Comparison of ENCODE assay signal across 21 cellular contexts in genomic region chr12:109600481-109600880, GRCh38.
DNase-seq lines count a peak whose midpoint lies in the region; ATAC-seq and TF ChIP-seq lines count a peak whose summit lies in the region.
"Had no signal": no experiment of that assay in that cellular context is flagged by ENCODE, and none has a peak within 500 bp of the region (broad histone marks: within the 10 kb centered on the region; RNA-seq: fewer than 3 reads in every experiment).

No MANE protein-coding gene starts in this region.

- peak overlapping the region; percentile 42 for H3K27ac ChIP-seq in WERI-Rb-1
- H3K27ac ChIP-seq: KMS-11, PC-9, SJCRH30 had no signal

- H3K9me3 ChIP-seq in WERI-Rb-1 (ENCODE audit: severe bottlenecking): no peaks in the 10 kb centered on the region
- H3K9me3 ChIP-seq: SJCRH30 had no signal

- no peaks in the 10 kb centered on the region for H3K9me3 Mint-ChIP-seq in memory B cell
- H3K9me3 Mint-ChIP-seq: IgD-negative memory B cell had no signal

- no peaks in the 10 kb centered on the region for H3K27me3 ChIP-seq in WERI-Rb-1 (ENCODE audit: insufficient read depth, low read depth, severe bottlenecking)
- H3K27me3 ChIP-seq: SJCRH30 had no signal

- peaks cover 16% of the 10 kb centered on the region for H3K36me3 ChIP-seq in WERI-Rb-1
- H3K36me3 ChIP-seq: SJCRH30 had no signal

- peak overlapping the region; percentile 50 for H3K27ac Mint-ChIP-seq in memory B cell
- H3K27ac Mint-ChIP-seq: IgD-negative memory B cell had no signal

- peak; percentile 44 for DNase-seq in NCI-H2171 treated with DMSO at 0.1 percent for 48 hours (lab: John Stamatoyannopoulos, UW)
- DNase-seq in NCI-H2171 (lab: John Stamatoyannopoulos, UW): no peak
- peak; percentile 33 for DNase-seq in COLO668 (lab: John Stamatoyannopoulos, UW; ENCODE audit: unreplicated experiment)
- DNase-seq in WERI-Rb-1: no peak
- DNase-seq in memory B cell (ENCODE audit: low spot score in 2 of 2): no peak
- DNase-seq in D341Med (ENCODE audit: low spot score): no peak
- DNase-seq: DND-41, HCEC 1CT, MM.1S, NCI-H2029, NCI-H226, NCI-H510A, PC-9, SJCRH30, T-helper 2 cell had no signal

- no peak overlapping the region for H3K4me3 Mint-ChIP-seq in memory B cell
- H3K4me3 Mint-ChIP-seq: B cell, IgD-negative memory B cell had no signal

- no peaks in the 10 kb centered on the region for H3K36me3 Mint-ChIP-seq in memory B cell

- peaks cover 2% of the 10 kb centered on the region for H3K27me3 Mint-ChIP-seq in memory B cell

- TF ChIP-seq CTCF in WERI-Rb-1 (IDR thresholded peaks at IDR 0.05; ENCODE audit: low read depth, low read length): no peak

- no peak overlapping the region for H3K4me3 ChIP-seq in WERI-Rb-1 (ENCODE audit: low read depth, low read length)
- H3K4me3 ChIP-seq: PC-9, SJCRH30 had no signal

- no peak for ATAC-seq in memory B cell (ENCODE audit: low read depth)
- ATAC-seq in GM21526 (IDR thresholded peaks at IDR 0.05; ENCODE audit: low FRiP score, unreplicated experiment): no peak
- ATAC-seq: Right ventricle myocardium inferior, SK-N-SH treated with all-trans-retinoic acid at 6 μM for 48 hours had no signal

- H3K4me1 Mint-ChIP-seq in memory B cell: peaks cover 14% of the 10 kb centered on the region

Comparison
In these comparisons a context has a peak if more than half of its experiments do, and no peak if none do; other contexts are left out.
1. DNase-seq: peak in NCI-H2171 treated with DMSO at 0.1 percent for 48 hours (single experiment) and COLO668 (single experiment); none in NCI-H2171 (single experiment), WERI-Rb-1 (single experiment), memory B cell (0 of 2) and D341Med (single experiment).